ENCODE assay signal across 29 cellular contexts in genomic region chr4:88892646-88893045, GRCh38.
"Had no signal": no experiment of that assay in that cellular context is flagged by ENCODE, and none has a peak within 500 bp of the region (broad histone marks: within the 10 kb centered on the region; RNA-seq: fewer than 3 reads in every experiment).

No MANE protein-coding gene starts in this region.

- H2AFZ ChIP-seq: hepatocyte, neural progenitor cell had no signal

- H3K36me3 Mint-ChIP-seq: naive B cell; natural killer cell; stimulated activated memory B cell treated with anti-CD40 and anti-IgM and Interleukin-4, amounts not matched to agents 10 μg/mL and 1 μg/mL and 100 μg/mL, for 72 hours had no signal

- H3K4me2 ChIP-seq: hepatocyte, neural progenitor cell, smooth muscle cell had no signal

- H3K9me3 ChIP-seq: left lung, lower lobe of right lung, neutrophil, ovary, prostate gland, sigmoid colon, tibial nerve, uterus had no signal

- H3K27ac ChIP-seq: hepatocyte, left lung, lower lobe of right lung, neural progenitor cell, neutrophil, ovary, prostate gland, sigmoid colon, tibial nerve, uterus had no signal

- H3K36me3 ChIP-seq: left lung, lower lobe of right lung, neural progenitor cell, neutrophil, ovary, prostate gland, sigmoid colon, tibial nerve, uterus had no signal

- H3K4me3 Mint-ChIP-seq: naive B cell; natural killer cell; nephron progenitor cell; neural progenitor cell; stimulated activated memory B cell treated with anti-CD40 and anti-IgM and Interleukin-4, amounts not matched to agents 10 μg/mL and 1 μg/mL and 100 μg/mL, for 72 hours; stimulated activated naive CD8-positive, alpha-beta T cell treated with anti-CD3 and anti-CD28 coated beads, Interleukin-15, amount 100 ng/mL, for 72 hours; type B pancreatic cell had no signal

- FAIRE-seq: keratinocyte had no signal

- H3K4me1 ChIP-seq: left lung, lower lobe of right lung, neural progenitor cell, prostate gland, sigmoid colon, tibial nerve, uterus had no signal

- H3K27ac Mint-ChIP-seq: naive B cell; natural killer cell; nephron progenitor cell; neural progenitor cell; stimulated activated memory B cell treated with anti-CD40 and anti-IgM and Interleukin-4, amounts not matched to agents 10 μg/mL and 1 μg/mL and 100 μg/mL, for 72 hours; stimulated activated naive CD8-positive, alpha-beta T cell treated with anti-CD3 and anti-CD28 coated beads, Interleukin-15, amount 100 ng/mL, for 72 hours; type B pancreatic cell had no signal

- H3K79me2 ChIP-seq: hepatocyte had no signal

- H3K27me3 ChIP-seq: hepatocyte, left lung, neural progenitor cell, neutrophil, ovary, sigmoid colon, tibial nerve, uterus had no signal

- H3K4me3 ChIP-seq: hepatocyte, left lung, lower lobe of right lung, neural progenitor cell, ovary, prostate gland, sigmoid colon, smooth muscle cell, tibial nerve, uterus had no signal

- ATAC-seq: left lung; lower lobe of right lung; natural killer cell; right cardiac atrium; stimulated activated memory B cell treated with anti-CD40 and anti-IgM and Interleukin-4, amounts not matched to agents 10 μg/mL and 1 μg/mL and 100 μg/mL, for 72 hours; stimulated activated naive CD8-positive, alpha-beta T cell treated with anti-CD3 and anti-CD28 coated beads, Interleukin-15, amount 100 ng/mL, for 72 hours had no signal

- DNase-seq: left colon; left lung; lower lobe of right lung; mammary epithelial cell; mesenchymal stem cell; naive B cell; natural killer cell; nephron progenitor cell; ovary; retina; right cardiac atrium; sigmoid colon; stimulated activated CD4-positive, alpha-beta T cell treated with anti-CD3 and anti-CD28 coated beads, Interleukin-1b, Interleukin-23, amount 100 ng/mL, for 48 hours; stimulated activated CD4-positive, alpha-beta T cell treated with anti-CD3 and anti-CD28 coated beads, Interleukin-2, amount 100 ng/mL, for 48 hours; stimulated activated CD4-positive, alpha-beta T cell treated with anti-CD3 and anti-CD28 coated beads, Interleukin-4, amount 100 ng/mL, for 4 hours; stimulated activated CD8-positive, alpha-beta memory T cell treated with anti-CD3 and anti-CD28 coated beads, Interleukin-4, amount 100 ng/mL, for 48 hours; stimulated activated naive CD4-positive, alpha-beta T cell treated with Interleukin-2 at 50 U/mL for 16 hours; stimulated activated naive CD8-positive, alpha-beta T cell treated with anti-CD3 and anti-CD28 coated beads, Interleukin-15, amount 100 ng/mL, for 72 hours; substantia nigra; uterus had no signal

- H3K27me3 Mint-ChIP-seq: naive B cell; stimulated activated memory B cell treated with anti-CD40 and anti-IgM and Interleukin-4, amounts not matched to agents 10 μg/mL and 1 μg/mL and 100 μg/mL, for 72 hours; stimulated activated naive CD8-positive, alpha-beta T cell treated with anti-CD3 and anti-CD28 coated beads, Interleukin-15, amount 100 ng/mL, for 72 hours; type B pancreatic cell had no signal

- H3K9ac ChIP-seq: neural progenitor cell had no signal

- H3K9me3 Mint-ChIP-seq: natural killer cell; neural progenitor cell; stimulated activated memory B cell treated with anti-CD40 and anti-IgM and Interleukin-4, amounts not matched to agents 10 μg/mL and 1 μg/mL and 100 μg/mL, for 72 hours; stimulated activated naive CD8-positive, alpha-beta T cell treated with anti-CD3 and anti-CD28 coated beads, Interleukin-15, amount 100 ng/mL, for 72 hours; type B pancreatic cell had no signal

- H3K4me1 Mint-ChIP-seq: naive B cell; natural killer cell; neural progenitor cell; stimulated activated memory B cell treated with anti-CD40 and anti-IgM and Interleukin-4, amounts not matched to agents 10 μg/mL and 1 μg/mL and 100 μg/mL, for 72 hours; stimulated activated naive CD8-positive, alpha-beta T cell treated with anti-CD3 and anti-CD28 coated beads, Interleukin-15, amount 100 ng/mL, for 72 hours had no signal
